29 cellular contexts compared by ENCODE assay signal in genomic region chr2:195779491-195779890, GRCh38.
DNase-seq lines count a peak whose midpoint lies in the region; ATAC-seq, FAIRE-seq and TF ChIP-seq lines count a peak whose summit lies in the region.
"Had no signal": no experiment of that assay in that cellular context is flagged by ENCODE, and none has a peak within 500 bp of the region (broad histone marks: within the 10 kb centered on the region; RNA-seq: fewer than 3 reads in every experiment).

No MANE protein-coding gene starts in this region.

- POLR2A ChIA-PET in K562 (lab: Yijun Ruan, JAX), result no interaction called here

- BruUV-seq in K562 (replicated peaks; lab: Mats Ljungman, UMichigan) (no TSS peak), mammary epithelial cell (replicated peaks; lab: Mats Ljungman, UMichigan) (no TSS peak)

- dilution Hi-C loops in mammary epithelial cell (cut with HindIII; ENCODE audit: low sequenced_read_pairs), result no loop called here

- ATAC-seq in K562 (peak; percentile 95), GM18909 (IDR thresholded peaks at IDR 0.05; ENCODE audit: poor library complexity, unreplicated experiment) (no peak)
- ATAC-seq: activated T-cell treated with anti-CD3 and anti-CD28 coated beads, Interleukin-2, amount 50 U/mL, for 4 hours; heart left ventricle; lower lobe of right lung; mucosa of descending colon; pancreas had no signal

- DNase-seq in DMS53 (lab: John Stamatoyannopoulos, UW), result peak; percentile 62
- no peak for DNase-seq in DMS53 treated with DMSO at 0.1 percent for 48 hours (lab: John Stamatoyannopoulos, UW; ENCODE audit: unreplicated experiment)
- DNase-seq in NCI-H226, result peak; percentile 19
- peak in 1 of 4 experiments; percentile 50 for DNase-seq in K562 (ENCODE audit: extremely low read depth in 1 of 4, low spot score in 3 of 4)
- peak; percentile 36 for DNase-seq in mesendoderm
- DNase-seq in cardiac septum (ENCODE audit: low spot score), result no peak
- no peak for DNase-seq in mammary epithelial cell
- DNase-seq: activated CD4-positive, alpha-beta T cell treated with anti-CD3 and anti-CD28 coated beads for 48 hours; activated T-cell treated with anti-CD3 and anti-CD28 coated beads, Interleukin-2, amount 50 U/mL, for 4 hours; AML-193; DMS79; heart left ventricle; lower lobe of right lung; mucosa of descending colon; NCI-H1417; NCI-H2081; NCI-H2227 treated with DMSO at 0.1 percent for 48 hours; NCI-H774; pancreas; retina; Right ventricle myocardium superior; small intestine; stimulated activated CD8-positive, alpha-beta memory T cell treated with anti-CD3 and anti-CD28 coated beads, Interleukin-4, amount 100 ng/mL, for 48 hours; T-helper 2 cell had no signal

- H3K79me2 ChIP-seq in K562 (ENCODE audit: control insufficient read depth, insufficient read depth, low read length) (no peaks in the 10 kb centered on the region), mesendoderm (ENCODE audit: control insufficient read depth, insufficient read depth, low read length) (no peaks in the 10 kb centered on the region), mammary epithelial cell (ENCODE audit: insufficient read depth, low read length) (no peaks in the 10 kb centered on the region)

- WGBS in K562 (ENCODE audit: insufficient coverage, low coverage, missing lambda C conversion rate), result 5% methylated on average over 2 of the region's 2 CpGs
- no CpG with 5 or more reads among the region's 2 CpGs for WGBS in mesendoderm (ENCODE audit: extremely low coverage, insufficient coverage, low lambda C conversion rate)
- WGBS in mammary epithelial cell (ENCODE audit: low coverage, missing lambda C conversion rate), result 72% methylated on average over 2 of the region's 2 CpGs

- H3K9me1 ChIP-seq in K562 (ENCODE audit: control insufficient read depth, insufficient read depth, low read length), result no peaks in the 10 kb centered on the region

- intact Hi-C loops in K562 (cut with micrococcal nuclease) (no loop called here), cardiac septum (cut with DNase I) (no loop called here), mammary epithelial cell (cut with micrococcal nuclease) (no loop called here)

- no peak overlapping the region for H2AK5ac ChIP-seq in mesendoderm (ENCODE audit: low read length)

- no peaks in the 10 kb centered on the region for H3K36me3 ChIP-seq in K562 (ENCODE audit: control insufficient read depth, insufficient read depth, low read length)
- H3K36me3 ChIP-seq in mesendoderm (ENCODE audit: control insufficient read depth, insufficient read depth, low read length), result no peaks in the 10 kb centered on the region
- no peaks in the 10 kb centered on the region for H3K36me3 ChIP-seq in mammary epithelial cell (ENCODE audit: insufficient read depth, low read length)
- H3K36me3 ChIP-seq: heart left ventricle, lower lobe of right lung, pancreas, tibial nerve had no signal

- H4K5ac ChIP-seq in mesendoderm (ENCODE audit: low read length), result no peak overlapping the region

- H2AFZ ChIP-seq in K562 (ENCODE audit: low read depth, low read length), result 0 out of 2 replicates have a peak overlapping the region, but pooled peaks have one; percentile 31
- no peak overlapping the region for H2AFZ ChIP-seq in mammary epithelial cell (ENCODE audit: low read depth, low read length)

- H2BK5ac ChIP-seq in mesendoderm (ENCODE audit: low read length), result no peak overlapping the region

- H3K9me3 ChIP-seq in K562 (replicated peaks; ENCODE audit: control insufficient read depth, insufficient read depth, low read depth, low read length) (no peaks in the 10 kb centered on the region), mammary epithelial cell (replicated peaks; ENCODE audit: insufficient read depth, low read length) (no peaks in the 10 kb centered on the region)
- H3K9me3 ChIP-seq: heart left ventricle, lower lobe of right lung, mucosa of descending colon, pancreas, tibial nerve had no signal

- H4K8ac ChIP-seq in mesendoderm (ENCODE audit: low read depth, low read length), result no peak overlapping the region

- no peak for TF ChIP-seq POLR2A in K562 (conservative IDR thresholded peaks at IDR 0.05)

- no peak overlapping the region for H3K4me2 ChIP-seq in K562 (ENCODE audit: insufficient read depth, low read length)
- H3K4me2 ChIP-seq in mesendoderm (ENCODE audit: low read length), result no peak overlapping the region
- H3K4me2 ChIP-seq in mammary epithelial cell (ENCODE audit: insufficient read depth, low read depth, low read length), result no peak overlapping the region

- H4K20me1 ChIP-seq in K562 (replicated peaks; ENCODE audit: control insufficient read depth, insufficient read depth, low read length) (no peaks in the 10 kb centered on the region), mammary epithelial cell (ENCODE audit: insufficient read depth, low read length) (no peaks in the 10 kb centered on the region)

- in situ Hi-C loops in K562 (cut with MboI), result no loop called here
- in situ Hi-C loops in mammary epithelial cell (cut with MboI; ENCODE audit: low sequenced_read_pairs in 2 of 2), result no loop called here

- H3K4me3 ChIP-seq in K562 (no peak overlapping the region), mesendoderm (ENCODE audit: low read length) (no peak overlapping the region), mammary epithelial cell (replicated peaks in 1 of 3; ENCODE audit: insufficient read depth in 1 of 3, low read depth in 2 of 3, low read length in 3 of 3) (no peak overlapping the region)
- H3K4me3 ChIP-seq: heart left ventricle, lower lobe of right lung, mucosa of descending colon, pancreas, tibial nerve had no signal

- TF ChIP-seq RAD21 in K562 (CRISPR knock-in tag; conservative IDR thresholded peaks at IDR 0.05 in 1 of 2, IDR thresholded peaks at IDR 0.05 in 1 of 2), result 0 out of 4 replicates have a peak, but pooled peaks of 1 of the 2 experiments have one; percentile 22

- no peak overlapping the region for H3K18ac ChIP-seq in mesendoderm (ENCODE audit: low read length)

- H2BK120ac ChIP-seq in mesendoderm (ENCODE audit: low read depth, low read length), result no peak overlapping the region

- H3K79me1 ChIP-seq in mesendoderm (ENCODE audit: low read length), result no peaks in the 10 kb centered on the region

- no peaks in the 10 kb centered on the region for H3K27me3 ChIP-seq in K562 (ENCODE audit: control insufficient read depth in 2 of 2, insufficient read depth in 2 of 2, low read length in 2 of 2)
- H3K27me3 ChIP-seq in mesendoderm (ENCODE audit: insufficient read depth, low read length, poor library complexity), result no peaks in the 10 kb centered on the region
- H3K27me3 ChIP-seq in mammary epithelial cell (ENCODE audit: insufficient read depth, low read length), result no peaks in the 10 kb centered on the region
- H3K27me3 ChIP-seq: heart left ventricle, pancreas, tibial nerve had no signal

- no peak overlapping the region for H2BK15ac ChIP-seq in mesendoderm (replicated peaks; ENCODE audit: low read depth)

- CTCF ChIA-PET in K562 (lab: Yijun Ruan, JAX; ENCODE audit: low intra/inter-chr PET ratio), result no interaction called here
- CTCF ChIA-PET in mammary epithelial cell (lab: Charles Lee; ENCODE audit: low non-redundant PET), result no interaction called here

- H3K27ac ChIP-seq in K562 (ENCODE audit: extremely low read depth, low read depth, low read length), result no peak overlapping the region
- H3K27ac ChIP-seq in mesendoderm (ENCODE audit: low read depth, low read length), result no peak overlapping the region
- no peak overlapping the region for H3K27ac ChIP-seq in mammary epithelial cell (ENCODE audit: insufficient read depth, low read depth, low read length)
- H3K27ac ChIP-seq: 22Rv1, heart left ventricle, lower lobe of right lung, pancreas, tibial nerve, VCaP had no signal

- peak; percentile 59 for FAIRE-seq in K562 (lab: Jason Lieb, UNC)
- FAIRE-seq: endothelial cell of umbilical vein, pancreas, small intestine had no signal

- no peaks in the 10 kb centered on the region; a peak in 1 of 5 replicates for H3K4me1 ChIP-seq in K562 (replicated peaks in 1 of 2; ENCODE audit: control insufficient read depth in 2 of 2, insufficient read depth in 2 of 2, low read length in 2 of 2)
- H3K4me1 ChIP-seq in mesendoderm (ENCODE audit: control insufficient read depth, low read depth, low read length), result no peaks in the 10 kb centered on the region
- no peaks in the 10 kb centered on the region for H3K4me1 ChIP-seq in mammary epithelial cell (ENCODE audit: insufficient read depth, low read length)
- H3K4me1 ChIP-seq: heart left ventricle, lower lobe of right lung, pancreas, tibial nerve had no signal

- no peak overlapping the region for H3K4ac ChIP-seq in mesendoderm (ENCODE audit: low read depth, low read length)

- H3K9ac ChIP-seq in K562 (ENCODE audit: insufficient read depth in 1 of 2, low read depth in 2 of 2, low read length in 2 of 2) (no peak overlapping the region), mesendoderm (ENCODE audit: low read length) (no peak overlapping the region), mammary epithelial cell (ENCODE audit: insufficient read depth, low read length) (no peak overlapping the region)

- no peak overlapping the region for H3K56ac ChIP-seq in mesendoderm (ENCODE audit: low read length)

- TF ChIP-seq EP300 in K562 (IDR thresholded peaks at IDR 0.05; ENCODE audit: low read length), result no peak

- no peak overlapping the region for H3K23ac ChIP-seq in mesendoderm (ENCODE audit: low read length)

- TF ChIP-seq CTCF in K562 (IDR thresholded peaks at IDR 0.05 in 2 of 3, conservative IDR thresholded peaks at IDR 0.05 in 1 of 3; ENCODE audit: insufficient read depth in 2 of 3, low read depth in 1 of 3, low read length in 3 of 3) (peak in 1 of 3 experiments; percentile 17; a peak in 1 of 6 replicates), mammary epithelial cell (conservative IDR thresholded peaks at IDR 0.05 in 1 of 2, IDR thresholded peaks at IDR 0.05 in 1 of 2; ENCODE audit: extremely low read depth in 1 of 2, insufficient read depth in 1 of 2, low read depth in 1 of 2, low read length in 2 of 2) (no peak)

TF ChIP-seq in K562, 482 proteins besides CTCF, POLR2A, EP300 and RAD21 (continues in another document):
- TF ChIP-seq ZNF766 (CRISPR knock-in tag; conservative IDR thresholded peaks at IDR 0.05) (no peak), TEAD1 (CRISPR knock-in tag; IDR thresholded peaks at IDR 0.05) (no peak), TOE1 (IDR thresholded peaks at IDR 0.05; ENCODE audit: borderline replicate concordance) (no peak), TOE1 (CRISPR knock-in tag; IDR thresholded peaks at IDR 0.05; ENCODE audit: borderline replicate concordance, low read depth) (no peak), SMC3 (conservative IDR thresholded peaks at IDR 0.05; ENCODE audit: insufficient read depth, low read depth, low read length) (no peak), GABPB2 (CRISPR knock-in tag; conservative IDR thresholded peaks at IDR 0.05) (no peak), IRF2 (CRISPR knock-in tag; IDR thresholded peaks at IDR 0.05) (no peak), MED1 (CRISPR knock-in tag; IDR thresholded peaks at IDR 0.05; ENCODE audit: borderline replicate concordance) (no peak)

Comparison
In these comparisons a context has a peak if more than half of its experiments do, and no peak if none do; other contexts are left out.
1. DNase-seq: peak in DMS53 (single experiment), NCI-H226 (single experiment) and mesendoderm (single experiment); none in DMS53 treated with DMSO at 0.1 percent for 48 hours (single experiment), cardiac septum (single experiment) and mammary epithelial cell (single experiment).